Comparison of ENCODE assay signal across 8 cellular contexts in the genomic region with DNA sequence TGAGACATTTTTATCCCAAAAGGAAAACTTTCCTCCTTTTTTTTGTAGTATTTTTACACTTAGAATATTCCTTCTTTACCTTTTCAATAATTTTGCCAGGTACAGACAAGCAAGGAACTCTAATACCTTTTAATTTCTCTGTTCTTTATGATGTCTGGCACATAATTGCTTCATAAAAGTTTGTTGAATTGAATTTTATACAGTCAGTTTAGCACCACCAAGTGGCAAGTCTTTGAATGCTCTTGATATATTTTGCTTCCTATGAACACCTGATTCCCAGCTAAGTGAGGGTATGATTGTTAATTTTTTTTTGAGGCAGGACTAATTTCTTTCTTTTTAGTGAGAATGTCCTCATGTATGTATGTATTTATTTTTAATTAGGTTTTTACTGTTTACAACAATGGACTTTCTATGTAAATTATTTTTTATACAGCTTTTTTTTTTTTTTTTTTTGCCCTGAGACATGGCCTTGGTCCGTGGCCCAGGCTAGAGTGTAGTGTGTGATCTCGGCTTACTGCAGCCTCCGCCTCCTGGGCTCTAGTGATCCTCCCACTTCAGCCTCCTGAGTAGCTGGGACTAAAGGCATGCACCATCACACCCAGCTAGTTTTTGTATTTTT. TPM values are rescaled to one million over a fixed set of nuclear protein-coding genes. Genes with fewer than 3 reads are reported as not detected.
A peak's percentile ranks its signal among the peaks of the same experiment; 100 is the strongest.
DNase-seq lines count a peak whose midpoint lies in the region; ATAC-seq and TF ChIP-seq lines count a peak whose summit lies in the region.

No MANE protein-coding gene starts in this region.

- no peak overlapping the region for H2AK5ac ChIP-seq in neuronal stem cell (ENCODE audit: low read depth, low read length)

- no peak overlapping the region for H4K8ac ChIP-seq in neuronal stem cell (ENCODE audit: low read depth, low read length)

- no CpG with 5 or more reads among the region's 3 CpGs for WGBS in neuronal stem cell (ENCODE audit: extremely low coverage in 2 of 2, insufficient read length in 2 of 2, insufficient replicate concordance in 1 of 2), 2 donors

- H3K9ac ChIP-seq in neural progenitor cell (no peak overlapping the region), neuronal stem cell (ENCODE audit: low read depth, low read length, poor library complexity) (no peak overlapping the region)

- DNase-seq in CD4-positive, alpha-beta memory T cell = peak in 4 of 5 donors; percentile 31 to 45 (median 36)
- peak; percentile 35 for DNase-seq in NCI-H69 (lab: John Stamatoyannopoulos, UW)
- DNase-seq in dermis microvascular lymphatic vessel endothelial cell (ENCODE audit: low read depth in 2 of 2) = peak; percentile 67 to 68
- DNase-seq in neural progenitor cell (ENCODE audit: low spot score) = no peak
- no peak for DNase-seq in effector CD4-positive, alpha-beta T cell
- DNase-seq in neuronal stem cell (ENCODE audit: low spot score) = no peak

- peaks cover 34% of the 10 kb centered on the region for H3K4me1 ChIP-seq in CD4-positive, alpha-beta memory T cell (ENCODE audit: insufficient read depth, low read length)
- H3K4me1 ChIP-seq in neural progenitor cell = no peaks in the 10 kb centered on the region
- peaks cover 0 to 2% of the 10 kb centered on the region in 2 donors for H3K4me1 ChIP-seq in neuronal stem cell (ENCODE audit: control insufficient read depth in 2 of 2, insufficient read depth in 1 of 2, low read depth in 1 of 2, low read length in 2 of 2)

- no peak overlapping the region for H3K4me3 Mint-ChIP-seq in CD4-positive, alpha-beta memory T cell
- no peak overlapping the region for H3K4me3 Mint-ChIP-seq in neural progenitor cell

- peaks cover 2% of the 10 kb centered on the region for H3K79me1 ChIP-seq in neuronal stem cell (ENCODE audit: low read depth, low read length)

- H3K4me1 Mint-ChIP-seq in CD4-positive, alpha-beta memory T cell = peaks cover 18 to 41% (median 28%) of the 10 kb centered on the region in 4 donors
- H3K4me1 Mint-ChIP-seq in neural progenitor cell = peaks cover 3% of the 10 kb centered on the region

- peak; percentile 55 for TF ChIP-seq CTCF in neural progenitor cell (IDR thresholded peaks at IDR 0.05)

- H2BK5ac ChIP-seq in neuronal stem cell (ENCODE audit: low read length) = no peak overlapping the region

- no peaks in the 10 kb centered on the region for H3K9me3 ChIP-seq in CD4-positive, alpha-beta memory T cell (ENCODE audit: control insufficient read depth in 1 of 2, low read length in 2 of 2)
- H3K9me3 ChIP-seq in neural progenitor cell (ENCODE audit: low read depth) (no peaks in the 10 kb centered on the region), neuronal stem cell (replicated peaks in 1 of 2; ENCODE audit: control insufficient read depth in 2 of 2, insufficient read depth in 1 of 2, low read depth in 1 of 2, low read length in 2 of 2) (peaks cover 0 to 6% of the 10 kb centered on the region in 2 donors)

- intact Hi-C loops in CD4-positive, alpha-beta memory T cell (cut with micrococcal nuclease) = loop anchor here (1.0 kb wide), 1 partner anchor 66 kb away; no protein-coding TSS in a partner anchor

- H2BK120ac ChIP-seq in neuronal stem cell (ENCODE audit: low read depth, low read length) = no peak overlapping the region

- peaks cover 96% of the 10 kb centered on the region for H3K79me2 ChIP-seq in neural progenitor cell (ENCODE audit: low read depth)

- H3K4ac ChIP-seq in neuronal stem cell (ENCODE audit: low read length) = no peak overlapping the region

- H3K27ac Mint-ChIP-seq in CD4-positive, alpha-beta memory T cell = peak overlapping the region in 4 of 7 donors; percentile 1 to 76 (median 18)
- H3K27ac Mint-ChIP-seq in neural progenitor cell = no peak overlapping the region

- H4K20me1 ChIP-seq in neural progenitor cell (ENCODE audit: low read depth) = peaks cover 22% of the 10 kb centered on the region

- CTCF ChIA-PET in CD4-positive, alpha-beta memory T cell (lab: Charles Lee; ENCODE audit: partially characterized antibody) = interaction anchor here (0.6 to 2.6 kb wide), 20 partner anchors 9 to 207 kb away, joined by 3 to 33 read pairs (median 4); a partner anchor contains a TSS

- peak; percentile 47 for ATAC-seq in GM19043 (IDR thresholded peaks at IDR 0.05; ENCODE audit: low read depth, unreplicated experiment)
- ATAC-seq in HG03571 (IDR thresholded peaks at IDR 0.05; ENCODE audit: unreplicated experiment) = no peak

- H4K91ac ChIP-seq in neuronal stem cell (ENCODE audit: low read depth, low read length, poor library complexity) = no peak overlapping the region

- no peak overlapping the region for H3K14ac ChIP-seq in neuronal stem cell (ENCODE audit: low read length)

- H2AFZ ChIP-seq in neural progenitor cell (replicated peaks) = no peak overlapping the region
- H2AFZ ChIP-seq in neuronal stem cell (ENCODE audit: low read length) = no peak overlapping the region

- peaks cover 0 to 3% (median 0%) of the 10 kb centered on the region in 8 donors for H3K9me3 Mint-ChIP-seq in CD4-positive, alpha-beta memory T cell
- peaks cover 7% of the 10 kb centered on the region for H3K9me3 Mint-ChIP-seq in neural progenitor cell

- no peak overlapping the region for H3K4me3 ChIP-seq in CD4-positive, alpha-beta memory T cell (ENCODE audit: low read length in 2 of 2)
- no peak overlapping the region for H3K4me3 ChIP-seq in neural progenitor cell
- H3K4me3 ChIP-seq in neuronal stem cell (ENCODE audit: low read length in 2 of 2) = no peak overlapping the region

- H3K4me2 ChIP-seq in neural progenitor cell (no peak overlapping the region), neuronal stem cell (ENCODE audit: insufficient read depth, low read length, poor library complexity, severe bottlenecking) (no peak overlapping the region)

- POLR2A ChIA-PET in CD4-positive, alpha-beta memory T cell (lab: Charles Lee; ENCODE audit: partially characterized antibody) = interaction anchor here (0.7 to 1.0 kb wide), 2 partner anchors 66 to 159 kb away, joined by 3 read pairs; no protein-coding TSS in a partner anchor

- no peak overlapping the region for H2BK12ac ChIP-seq in neuronal stem cell (ENCODE audit: low read length)

- H3K36me3 ChIP-seq in CD4-positive, alpha-beta memory T cell (ENCODE audit: insufficient read depth, low read length) = no peaks in the 10 kb centered on the region
- H3K36me3 ChIP-seq in neural progenitor cell (no peaks in the 10 kb centered on the region), neuronal stem cell (replicated peaks in 1 of 2; ENCODE audit: control insufficient read depth in 2 of 2, insufficient read depth in 2 of 2, low read length in 2 of 2) (peaks cover 2 to 18% of the 10 kb centered on the region in 2 donors)

- H3K27me3 ChIP-seq in CD4-positive, alpha-beta memory T cell (ENCODE audit: insufficient read depth, low read length) = no peaks in the 10 kb centered on the region
- H3K27me3 ChIP-seq in neural progenitor cell (no peaks in the 10 kb centered on the region), neuronal stem cell (ENCODE audit: control insufficient read depth in 3 of 3, insufficient read depth in 3 of 3, low read depth in 1 of 3, low read length in 3 of 3) (no peaks in the 10 kb centered on the region)

- no peak overlapping the region for H3K23ac ChIP-seq in neuronal stem cell (ENCODE audit: low read depth, low read length, poor library complexity)

- no peak overlapping the region for H3K18ac ChIP-seq in neuronal stem cell (ENCODE audit: low read length)

- no peak overlapping the region for H2BK15ac ChIP-seq in neuronal stem cell (ENCODE audit: low read length)

- no peaks in the 10 kb centered on the region for H3K27me3 Mint-ChIP-seq in CD4-positive, alpha-beta memory T cell
- H3K27me3 Mint-ChIP-seq in neural progenitor cell (ENCODE audit: insufficient read depth, low read depth) = no peaks in the 10 kb centered on the region

- peak overlapping the region; percentile 11 for H3K27ac ChIP-seq in CD4-positive, alpha-beta memory T cell (ENCODE audit: low read depth, low read length)
- H3K27ac ChIP-seq in neural progenitor cell (no peak overlapping the region), neuronal stem cell (replicated peaks; ENCODE audit: low read length) (no peak overlapping the region)

- peaks cover 18 to 22% of the 10 kb centered on the region in 2 donors for H3K36me3 Mint-ChIP-seq in CD4-positive, alpha-beta memory T cell
- peaks cover 15% of the 10 kb centered on the region for H3K36me3 Mint-ChIP-seq in neural progenitor cell

- no peaks in the 10 kb centered on the region for H3F3A ChIP-seq in neural progenitor cell (ENCODE audit: low read depth)

RNA-seq across cellular contexts. Expression of a gene that starts 6.9 kb away (rescaled TPM):
- 10 to 100 TPM; 88.5 to 97.3 TPM for total RNA-seq in CD4-positive, alpha-beta memory T cell
- 10 to 100 TPM; 37.4 to 46.3 TPM for polyA plus RNA-seq in CD4-positive, alpha-beta memory T cell
- 19.4 and 39.1 TPM in 2 replicates for total RNA-seq in dermis microvascular lymphatic vessel endothelial cell
- total RNA-seq in neural progenitor cell (ENCODE audit: low replicate concordance) = 27.8 and 39.4 TPM in 2 replicates
- polyA plus RNA-seq in neuronal stem cell (2013, experiment 1 of 2) = 26.4 TPM
- polyA plus RNA-seq in neuronal stem cell (2013, experiment 2 of 2) = 26.6 TPM

Comparison
In these comparisons a context has a peak if more than half of its experiments do, and no peak if none do; other contexts are left out.
1. DNase-seq: peak in CD4-positive, alpha-beta memory T cell (4 of 5), NCI-H69 (single experiment) and dermis microvascular lymphatic vessel endothelial cell (2 of 2); none in neural progenitor cell (single experiment), effector CD4-positive, alpha-beta T cell (single experiment) and neuronal stem cell (single experiment).